Comparison of ENCODE assay signal across 8 cellular contexts in the genomic region with DNA sequence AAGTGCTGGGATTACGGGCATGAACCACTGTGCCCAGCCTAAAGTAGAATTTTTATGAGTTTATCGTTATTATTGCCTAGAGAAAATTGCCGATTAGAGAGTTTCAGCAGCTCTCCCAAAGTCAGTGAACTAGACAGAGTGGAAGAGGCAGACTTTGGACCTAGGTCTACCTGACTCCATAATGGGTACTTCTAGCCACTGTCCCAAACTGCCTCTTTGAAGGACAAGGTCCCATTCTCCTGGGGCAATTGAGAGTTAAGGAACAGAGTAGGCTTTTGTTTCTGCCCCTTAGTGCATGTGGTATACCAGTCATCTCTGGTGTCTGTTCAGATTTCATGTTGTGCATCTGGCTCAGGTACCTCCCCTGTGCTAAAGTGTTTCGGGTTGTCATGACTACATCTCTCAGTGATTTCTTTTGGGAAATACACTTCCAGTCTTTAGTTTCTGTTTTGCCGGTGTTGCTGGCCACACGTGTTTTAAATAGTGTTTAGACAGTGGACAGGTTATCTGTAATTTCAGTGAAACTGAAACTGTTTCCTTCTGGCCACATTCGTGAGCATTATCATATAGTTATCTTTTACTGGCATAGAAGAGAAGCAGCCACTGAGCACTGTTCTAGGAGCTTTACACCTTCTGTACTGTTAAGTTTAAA. TPM values are rescaled to one million over a fixed set of nuclear protein-coding genes. Genes with fewer than 3 reads are reported as not detected.
A peak's percentile ranks its signal among the peaks of the same experiment; 100 is the strongest.
DNase-seq lines count a peak whose midpoint lies in the region; ATAC-seq and TF ChIP-seq lines count a peak whose summit lies in the region.

No MANE protein-coding gene starts in this region.

- H3K9me3 ChIP-seq in KOPT-K1 (ENCODE audit: insufficient read depth, low read length, poor library complexity, severe bottlenecking) (no peaks in the 10 kb centered on the region), left ventricle myocardium inferior (replicated peaks) (no peaks in the 10 kb centered on the region)

- no peaks in the 10 kb centered on the region for H3K4me1 ChIP-seq in left ventricle myocardium inferior

- H3K4me3 ChIP-seq in left ventricle myocardium inferior, result no peak overlapping the region

- no peak for TF ChIP-seq CTCF in left ventricle myocardium inferior (IDR thresholded peaks at IDR 0.05; ENCODE audit: borderline replicate concordance)

- in situ Hi-C loops in ACHN (cut with HindIII; ENCODE audit: low pct_ligation_motif_present, low pct_unique_long_range_greater_than_20kb, low sequenced_read_pairs), result no loop called here

- H3K36me3 ChIP-seq in KOPT-K1 (ENCODE audit: insufficient read depth, low read length) (no peaks in the 10 kb centered on the region), left ventricle myocardium inferior (no peaks in the 10 kb centered on the region)

- no peaks in the 10 kb centered on the region for H3K27me3 ChIP-seq in left ventricle myocardium inferior (ENCODE audit: low read depth)

- ATAC-seq in GM18502 (IDR thresholded peaks at IDR 0.05; ENCODE audit: poor library complexity, unreplicated experiment) (peak; percentile 96), GM21619 (IDR thresholded peaks at IDR 0.05; ENCODE audit: unreplicated experiment) (peak; percentile 95)

- intact Hi-C loops in left ventricle myocardium inferior (cut with micrococcal nuclease), result no loop called here

- peak overlapping the region; percentile 40 for H3K27ac ChIP-seq in KOPT-K1 (ENCODE audit: low read depth, low read length, poor library complexity, severe bottlenecking)
- H3K27ac ChIP-seq in left ventricle myocardium inferior (replicated peaks), result no peak overlapping the region

- DNase-seq in glomerular visceral epithelial cell (ENCODE audit: extremely low spot score) (peak; percentile 6), germinal center (ENCODE audit: low spot score) (no peak), ACHN (no peak), left ventricle myocardium inferior (no peak), hepatic stellate cell (ENCODE audit: low spot score) (no peak)

RNA-seq across cellular contexts. Expression of gene TMEM236, which starts 4.7 kb away (rescaled TPM):
- total RNA-seq in left ventricle myocardium inferior, result 0.66 TPM

RNA-seq across cellular contexts. Expression of gene MRC1, which starts 52.5 kb away (rescaled TPM):
- 18.9 TPM for total RNA-seq in left ventricle myocardium inferior
